ENCODE assay signal across 13 cellular contexts in genomic region chr19:47507031-47507430, GRCh38. TPM values are rescaled to one million over a fixed set of nuclear protein-coding genes. Genes with fewer than 3 reads are reported as not detected.
A peak's percentile ranks its signal among the peaks of the same experiment; 100 is the strongest.
DNase-seq lines count a peak whose midpoint lies in the region; ATAC-seq and TF ChIP-seq lines count a peak whose summit lies in the region.
"Had no signal": no experiment of that assay in that cellular context is flagged by ENCODE, and none has a peak within 500 bp of the region (broad histone marks: within the 10 kb centered on the region; RNA-seq: fewer than 3 reads in every experiment).

No MANE protein-coding gene starts in this region.

- H3K36me3 ChIP-seq in BLaER1 (peaks cover 52% of the 10 kb centered on the region), esophagus squamous epithelium (peaks cover 0 to 47% (median 19%) of the 10 kb centered on the region in 3 donors)

- peaks cover 99% of the 10 kb centered on the region for H4K20me1 ChIP-seq in BLaER1

- no peaks in the 10 kb centered on the region for H3K9me3 ChIP-seq in BLaER1
- no peaks in the 10 kb centered on the region for H3K9me3 ChIP-seq in esophagus squamous epithelium

- WGBS in esophagus squamous epithelium, 2 donors: 60 to 64% methylated on average over 3 to 5 of the region's 5 CpGs

- H3K27ac ChIP-seq in BLaER1: peak overlapping the region; percentile 71
- H3K27ac ChIP-seq in esophagus squamous epithelium: peak overlapping the region in 2 of 4 donors; percentile 99

- no peak overlapping the region for H3K4me3 ChIP-seq in BLaER1
- H3K4me3 ChIP-seq in esophagus squamous epithelium: no peak overlapping the region

- TF ChIP-seq POLR2A in esophagus squamous epithelium (IDR thresholded peaks at IDR 0.05): no peak

- intact Hi-C loops in head of caudate nucleus (cut with DNase I): no loop called here
- intact Hi-C loops in esophagus squamous epithelium (cut with DNase I): no loop called here

- TF ChIP-seq CTCF in GM20000 (IDR thresholded peaks at IDR 0.05; ENCODE audit: extremely low read depth, missing control alignments) (no peak), esophagus squamous epithelium (IDR thresholded peaks at IDR 0.05) (no peak)

- DNase-seq in NCI-H524 (lab: John Stamatoyannopoulos, UW) (peak; percentile 75 to 83), head of caudate nucleus (peak in 35 of 42 donors; percentile 39 to 91 (median 67)), nucleus accumbens (lab: John Stamatoyannopoulos, UW) (peak in 32 of 56 donors; percentile 8 to 69 (median 28)), NCI-H1417 (lab: John Stamatoyannopoulos, UW) (no peak), GM20000 (ENCODE audit: low spot score) (no peak), esophagus squamous epithelium (lab: John Stamatoyannopoulos, UW) (no peak)
- DNase-seq: activated B cell treated with CpG ODN at 0.5 μM for 24 hours; GDM1; NCI-H2029; stimulated activated naive B cell treated with anti-CD40 and anti-IgM and Interleukin-4, amounts not matched to agents 10 μg/mL and 1 μg/mL and 100 μg/mL, for 72 hours had no signal

- H3K27me3 ChIP-seq in BLaER1 (no peaks in the 10 kb centered on the region), esophagus squamous epithelium (no peaks in the 10 kb centered on the region)

- H3K4me1 ChIP-seq in BLaER1: peaks cover 36% of the 10 kb centered on the region
- peaks cover 48 to 61% (median 49%) of the 10 kb centered on the region in 3 donors for H3K4me1 ChIP-seq in esophagus squamous epithelium

- peak overlapping the region; percentile 75 for H3K4me2 ChIP-seq in BLaER1

- no peak for ATAC-seq in HG02970 (IDR thresholded peaks at IDR 0.05; ENCODE audit: low FRiP score, unreplicated experiment)
- ATAC-seq: HepG2; stimulated activated naive B cell treated with anti-CD40 and anti-IgM and Interleukin-4, amounts not matched to agents 10 μg/mL and 1 μg/mL and 100 μg/mL, for 72 hours had no signal

- peak overlapping the region; percentile 43 for H3K9ac ChIP-seq in BLaER1

RNA-seq across cellular contexts. Expression of gene NAPA, which starts 7.8 kb away (rescaled TPM):
- 100 to 1,000 TPM; 106 to 178 (median 125) TPM for total RNA-seq in esophagus squamous epithelium

RNA-seq across cellular contexts. Expression of gene KPTN, which starts 23.0 kb away (rescaled TPM):
- total RNA-seq in esophagus squamous epithelium: 1 to 10 TPM; 5.6 to 9.4 (median 8.4) TPM

RNA-seq across cellular contexts. Expression of gene SLC8A2, which starts 35.3 kb away (rescaled TPM):
- 1 to 10 TPM in 2 of 4 donors, under 1 TPM in 1, not detected in 1; 0.08 to 5.0 (median 3.6) TPM for total RNA-seq in esophagus squamous epithelium
- total RNA-seq: activated B cell treated with CpG ODN at 0.5 μM for 24 hours had no signal

Comparison
In these comparisons a context has a peak if more than half of its experiments do, and no peak if none do; other contexts are left out.
1. DNase-seq: peak in NCI-H524 (2 of 2), head of caudate nucleus (35 of 42) and nucleus accumbens (32 of 56); none in NCI-H1417 (0 of 3), GM20000 (single experiment) and esophagus squamous epithelium (single experiment).